9 cellular contexts compared by ENCODE assay signal in genomic region chr17:39198186-39198566, GRCh38. TPM values are rescaled to one million over a fixed set of nuclear protein-coding genes. Genes with fewer than 3 reads are reported as not detected.
DNase-seq lines count a peak whose midpoint lies in the region; ATAC-seq and TF ChIP-seq lines count a peak whose summit lies in the region.
"Had no signal": no experiment of that assay in that cellular context is flagged by ENCODE, and none has a peak within 500 bp of the region (broad histone marks: within the 10 kb centered on the region; RNA-seq: fewer than 3 reads in every experiment).

No MANE protein-coding gene starts in this region.

- peaks cover 9% of the 10 kb centered on the region in 2 donors for H3K36me3 Mint-ChIP-seq in naive B cell

- H3K36me3 ChIP-seq in HUES48 (ENCODE audit: control insufficient read depth, insufficient read depth, low read length) (peaks cover 35% of the 10 kb centered on the region), ascending aorta (peaks cover 22 to 31% of the 10 kb centered on the region in 2 donors)

- no peak for DNase-seq in AG04449 (ENCODE audit: low read depth, low spot score)
- peak in 1 of 2 donors; percentile 68 for DNase-seq in ascending aorta (ENCODE audit: low spot score in 2 of 2)
- DNase-seq in naive B cell = no peak
- no peak for DNase-seq in COLO668 (lab: John Stamatoyannopoulos, UW; ENCODE audit: unreplicated experiment)
- no peak for DNase-seq in Kasumi-1 (lab: John Stamatoyannopoulos, UW)
- DNase-seq in NCI-H524 (lab: John Stamatoyannopoulos, UW) = no peak
- DNase-seq: cortex of kidney had no signal

- no peaks in the 10 kb centered on the region for H3K27me3 ChIP-seq in HUES48 (ENCODE audit: control insufficient read depth, insufficient read depth, low read length)
- no peaks in the 10 kb centered on the region for H3K27me3 ChIP-seq in ascending aorta

- H3K9ac ChIP-seq in HUES48 (ENCODE audit: low read depth, low read length) = no peak overlapping the region; the same call in 1 of the 2 replicates

- peak overlapping the region; percentile 78 for H3K27ac ChIP-seq in HUES48 (ENCODE audit: low read depth, low read length)
- peak overlapping the region; percentile 92 to 98 for H3K27ac ChIP-seq in ascending aorta

- H3K9me3 ChIP-seq in HUES48 (ENCODE audit: control insufficient read depth, insufficient read depth, low read length) (no peaks in the 10 kb centered on the region), ascending aorta (no peaks in the 10 kb centered on the region)

- peaks cover 37 to 65% (median 59%) of the 10 kb centered on the region in 3 donors for H3K4me1 Mint-ChIP-seq in naive B cell

- TF ChIP-seq CTCF in AG04449 (IDR thresholded peaks at IDR 0.05; ENCODE audit: insufficient read depth, low read length, missing control alignments) = no peak
- no peak for TF ChIP-seq CTCF in ascending aorta (IDR thresholded peaks at IDR 0.05)

- POLR2A ChIA-PET in AG04449 (lab: Yijun Ruan, JAX) = interaction anchor here (0.6 kb wide), 1 partner anchor 44 kb away, joined by 3 read pairs; no protein-coding TSS in a partner anchor

- H3K27me3 Mint-ChIP-seq in naive B cell = no peaks in the 10 kb centered on the region

- H3K27ac Mint-ChIP-seq in naive B cell = peak overlapping the region in 3 of 6 donors; percentile 68 to 100 (median 73)

- CTCF ChIA-PET in AG04449 (lab: Yijun Ruan, JAX) = interaction anchor here (1.0 to 13.8 kb wide), 4 partner anchors 24 to 215 kb away, joined by 3 to 429 read pairs (median 10); no protein-coding TSS in a partner anchor

- H3K4me3 ChIP-seq in AG04449 (ENCODE audit: low read depth, low read length) = peak overlapping the region; percentile 78; the same call in 1 of the 2 replicates
- H3K4me3 ChIP-seq in HUES48 (ENCODE audit: low read depth, low read length) = peak overlapping the region; percentile 81
- H3K4me3 ChIP-seq in ascending aorta = peak overlapping the region in 1 of 2 donors; percentile 90

- H3K4me1 ChIP-seq in HUES48 (ENCODE audit: control insufficient read depth, insufficient read depth, low read length) (peaks cover 30% of the 10 kb centered on the region), ascending aorta (peaks cover 28 to 61% of the 10 kb centered on the region in 2 donors)

- no peaks in the 10 kb centered on the region for H3K9me3 Mint-ChIP-seq in naive B cell

- peak overlapping the region; percentile 84 to 99 (median 92) for H3K4me3 Mint-ChIP-seq in naive B cell

- ATAC-seq in naive B cell (ENCODE audit: low read depth in 2 of 2) = no peak
- ATAC-seq in GM19023 (IDR thresholded peaks at IDR 0.05; ENCODE audit: unreplicated experiment) = no peak

- intact Hi-C loops in ascending aorta (cut with DNase I) = loop anchor here (5.0 kb wide), 3 partner anchors 34 to 264 kb away; partner anchors contain the start of genes CDK12 and FBXL20

RNA-seq across cellular contexts. Expression of gene CACNB1, which starts 0.7 kb away (rescaled TPM):
- 9.6 TPM for total RNA-seq in ascending aorta
- under 1 TPM in 2 of 6 donors, not detected in 4; 0.09 to 0.32 TPM for polyA plus RNA-seq in naive B cell (ENCODE audit: low read depth in 6 of 6)

RNA-seq across cellular contexts. Expression of gene RPL19, which starts 1.9 kb away (rescaled TPM):
- total RNA-seq in ascending aorta = 1,889 TPM
- 1,000 to 10,000 TPM; 2,219 to 3,415 (median 2,883) TPM for polyA plus RNA-seq in naive B cell (ENCODE audit: low read depth in 6 of 6)

RNA-seq across cellular contexts. Expression of gene STAC2, which starts 27.6 kb away (rescaled TPM):
- total RNA-seq in ascending aorta = 7.9 TPM
- not detected for polyA plus RNA-seq in naive B cell (ENCODE audit: low read depth in 6 of 6)

RNA-seq across cellular contexts. Expression of gene ARL5C, which starts 32.2 kb away (rescaled TPM):
- not detected for total RNA-seq in ascending aorta
- polyA plus RNA-seq in naive B cell (ENCODE audit: low read depth in 6 of 6) = not detected

RNA-seq across cellular contexts. Expression of gene PLXDC1, which starts 46.7 kb away (rescaled TPM):
- 23.8 TPM for total RNA-seq in ascending aorta
- not detected for polyA plus RNA-seq in naive B cell (ENCODE audit: low read depth in 6 of 6)
